In the genomic region with DNA sequence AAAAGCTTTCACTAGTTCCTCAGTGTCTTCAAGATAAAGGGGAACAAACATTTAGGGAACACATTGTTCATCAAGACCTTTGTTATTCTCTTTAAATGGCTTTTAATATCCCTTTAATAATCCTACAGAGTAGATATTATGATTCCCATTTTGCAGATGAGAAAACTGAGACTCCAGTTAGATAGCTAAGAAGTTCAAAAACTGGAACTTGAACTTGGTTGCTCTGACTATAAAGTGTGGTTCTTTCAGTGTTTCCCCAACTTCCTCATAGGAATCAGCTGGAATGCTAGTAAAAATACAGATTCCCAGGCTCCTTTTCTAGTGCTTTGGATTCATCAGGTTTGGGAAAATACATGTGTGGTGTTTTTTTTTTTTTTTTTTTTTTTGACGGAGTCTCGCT, we compare ENCODE assay signal across 25 cellular contexts. TPM values are rescaled to one million over a fixed set of nuclear protein-coding genes. Genes with fewer than 3 reads are reported as not detected.
"Had no signal": no experiment of that assay in that cellular context is flagged by ENCODE, and none has a peak within 500 bp of the region (broad histone marks: within the 10 kb centered on the region; RNA-seq: fewer than 3 reads in every experiment).

No MANE protein-coding gene starts in this region.

- H3K9ac ChIP-seq: SK-N-SH had no signal

- FAIRE-seq: endometrium, frontal cortex, TTC549 had no signal

- H3K36me3 ChIP-seq: lower lobe of right lung, prostate gland, upper lobe of right lung had no signal

- H3K4me2 ChIP-seq: SK-N-SH had no signal

- H3K9me3 ChIP-seq: lower lobe of right lung, prostate gland, SK-N-SH, testis, upper lobe of right lung had no signal

- DNase-seq: activated CD4-positive, alpha-beta memory T cell treated with anti-CD3 and anti-CD28 coated beads for 36 hours; activated CD4-positive, alpha-beta T cell treated with anti-CD3 and anti-CD28 coated beads for 4 hours; activated naive CD4-positive, alpha-beta T cell; activated naive CD8-positive, alpha-beta T cell treated with anti-CD3 and anti-CD28 coated beads, Interleukin-2, amount 10 ng/mL, durations not matched to agents 7 days and 5 days; activated T-cell treated with anti-CD3 and anti-CD28 coated beads for 4 hours; amygdala; head of caudate nucleus; lower lobe of right lung; right cardiac atrium; SK-N-SH; stimulated activated CD4-positive, alpha-beta T cell treated with anti-CD3 and anti-CD28 coated beads, Interleukin-15, amount 100 ng/mL, for 24 hours; stimulated activated CD4-positive, alpha-beta T cell treated with anti-CD3 and anti-CD28 coated beads, Interleukin-2, amount 100 ng/mL, for 48 hours; stimulated activated naive CD8-positive, alpha-beta T cell treated with anti-CD3 and anti-CD28 coated beads, Interleukin-15, amount 100 ng/mL, for 72 hours; testis; upper lobe of right lung had no signal

- H3K27ac ChIP-seq: lower lobe of right lung, prostate gland, skin epidermis, testis had no signal

- H3K4me1 ChIP-seq: prostate gland, testis had no signal

- ATAC-seq: activated T-helper 17 cell treated with anti-CD3 and anti-CD28 coated beads, Interleukin-2, amount 50 U/mL, for 72 hours; lower lobe of right lung; stimulated activated naive CD8-positive, alpha-beta T cell treated with anti-CD3 and anti-CD28 coated beads, Interleukin-15, amount 100 ng/mL, for 72 hours; upper lobe of right lung; WTC11 had no signal

- H3K4me3 ChIP-seq: coronary artery, lower lobe of right lung, prostate gland, skin epidermis, testis, upper lobe of right lung had no signal

- H3K27me3 ChIP-seq: testis, upper lobe of right lung had no signal

RNA-seq across cellular contexts. Expression of gene GDPD2, which starts 59.2 kb away (rescaled TPM):
- total RNA-seq: activated CD4-positive, alpha-beta memory T cell treated with anti-CD3 and anti-CD28 coated beads for 36 hours; activated naive CD8-positive, alpha-beta T cell treated with anti-CD3 and anti-CD28 coated beads, Interleukin-2, amount 10 ng/mL, durations not matched to agents 7 days and 5 days; lower lobe of right lung; mesenteric fat pad; omental fat pad; prostate gland; right cardiac atrium; testis; upper lobe of right lung had no signal
- polyA plus RNA-seq: right cardiac atrium had no signal
